Comparison of ENCODE assay signal across 10 cellular contexts in genomic region chr3:12556243-12556722, GRCh38. TPM values are rescaled to one million over a fixed set of nuclear protein-coding genes. Genes with fewer than 3 reads are reported as not detected.
DNase-seq lines count a peak whose midpoint lies in the region; ATAC-seq and TF ChIP-seq lines count a peak whose summit lies in the region.
"Had no signal": no experiment of that assay in that cellular context is flagged by ENCODE, and none has a peak within 500 bp of the region (broad histone marks: within the 10 kb centered on the region; RNA-seq: fewer than 3 reads in every experiment).

No MANE protein-coding gene starts in this region.

- H3K4me1 ChIP-seq in heart right ventricle: peaks cover 9 to 60% (median 46%) of the 10 kb centered on the region in 9 donors
- peaks cover 31% of the 10 kb centered on the region for H3K4me1 ChIP-seq in skeletal muscle satellite cell (ENCODE audit: control insufficient read depth, insufficient read depth, low read length)

- peaks cover 36% of the 10 kb centered on the region for H3K4me1 Mint-ChIP-seq in WTC11

- H3K4me3 ChIP-seq in heart right ventricle: peak overlapping the region; percentile 19 to 99 (median 86)
- peak overlapping the region; percentile 87 for H3K4me3 ChIP-seq in skeletal muscle satellite cell (ENCODE audit: low read length)

- peak overlapping the region; percentile 47 for H3K27ac Mint-ChIP-seq in WTC11

- in situ Hi-C loops in GM13977 (cut with MboI; ENCODE audit: low pct_unique_long_range_greater_than_20kb, low sequenced_read_pairs, unreplicated experiment): no loop called here

- peaks cover 17% of the 10 kb centered on the region for H3K27me3 Mint-ChIP-seq in WTC11 (ENCODE audit: low read depth)

- peak overlapping the region; percentile 93 to 98 (median 98) for H3K27ac ChIP-seq in heart right ventricle

- peak overlapping the region; percentile 98 for H3K4me2 ChIP-seq in skeletal muscle satellite cell (ENCODE audit: low read length)

- CTCF ChIA-PET in WTC11 (lab: Charles Lee): interaction anchor here (0.7 kb wide), 1 partner anchor 18 kb away, joined by 3 read pairs; no protein-coding TSS in a partner anchor

- DNase-seq in DMS153 treated with DMSO at 0.1 percent for 48 hours (lab: John Stamatoyannopoulos, UW; ENCODE audit: unreplicated experiment) (peak; percentile 48), DMS153 (lab: John Stamatoyannopoulos, UW) (no peak), WTC11 (ENCODE audit: low spot score) (no peak), heart right ventricle (no peak), DMS 273 (lab: John Stamatoyannopoulos, UW; ENCODE audit: unreplicated experiment) (no peak), GM13977 (ENCODE audit: low spot score) (no peak)

- POLR2A ChIA-PET in WTC11 (lab: Charles Lee): interaction anchor here (0.9 kb wide), 1 partner anchor 108 kb away, joined by 3 read pairs; the partner anchor contains the start of gene RAF1

- ATAC-seq in WTC11 (peak; percentile 4), heart right ventricle (peak in 7 of 8 donors; percentile 3 to 32 (median 20)), HG03469 (IDR thresholded peaks at IDR 0.05; ENCODE audit: unreplicated experiment) (no peak)

- H3K36me3 Mint-ChIP-seq in WTC11: no peaks in the 10 kb centered on the region

- H3K27me3 ChIP-seq in heart right ventricle: peaks cover 0 to 44% (median 6%) of the 10 kb centered on the region in 7 donors
- H3K27me3 ChIP-seq in skeletal muscle satellite cell (ENCODE audit: control insufficient read depth, insufficient read depth, low read length): no peaks in the 10 kb centered on the region

- no peaks in the 10 kb centered on the region for H3K9me3 ChIP-seq in heart right ventricle
- H3K9me3 ChIP-seq in skeletal muscle satellite cell (replicated peaks; ENCODE audit: low read length): no peaks in the 10 kb centered on the region

- H3K36me3 ChIP-seq in heart right ventricle: no peaks in the 10 kb centered on the region
- H3K36me3 ChIP-seq in skeletal muscle satellite cell (ENCODE audit: insufficient read depth, low read length): no peaks in the 10 kb centered on the region

- WGBS in heart right ventricle, 2 donors: 3 to 6% methylated on average over 14 of the region's 14 CpGs

- peak overlapping the region; percentile 81 for H3K4me3 Mint-ChIP-seq in WTC11

- H3K9ac ChIP-seq in skeletal muscle satellite cell (ENCODE audit: low read depth, low read length): peak overlapping the region; percentile 92

- TF ChIP-seq CTCF in WTC11 (IDR thresholded peaks at IDR 0.05): no peak
- TF ChIP-seq CTCF in heart right ventricle (IDR thresholded peaks at IDR 0.05): no peak
- no peak for TF ChIP-seq CTCF in GM13977 (IDR thresholded peaks at IDR 0.05; ENCODE audit: extremely low read depth, insufficient read depth, missing control alignments)

- intact Hi-C loops in heart right ventricle (cut with DNase I): loop anchor here in 4 of 10 donors (2.0 to 10.0 kb wide), 4 partner anchors 106 to 711 kb away; partner anchors contain the start of genes RAF1 (in 3 of the 4) and TAMM41 (in 1 of the 4)

- no peaks in the 10 kb centered on the region for H3K9me3 Mint-ChIP-seq in WTC11

TF ChIP-seq in WTC11, 78 proteins besides CTCF, POLR2A, EP300 and RAD21:
- TF ChIP-seq IRF2 (CRISPR knock-in tag; IDR thresholded peaks at IDR 0.05; ENCODE audit: borderline replicate concordance, low read depth) (no peak), OVOL2 (CRISPR knock-in tag; IDR thresholded peaks at IDR 0.05; ENCODE audit: borderline replicate concordance) (no peak), FOXJ3 (CRISPR knock-in tag; IDR thresholded peaks at IDR 0.05; ENCODE audit: borderline replicate concordance) (no peak), ZNF263 (CRISPR knock-in tag; IDR thresholded peaks at IDR 0.05; ENCODE audit: low read depth) (no peak)

RNA-seq across cellular contexts. Expression of gene MKRN2, which starts 0.6 kb away (rescaled TPM):
- total RNA-seq in WTC11 (2021) (18.2 to 20.6 TPM (median 19.6 TPM) in 3 replicates), heart right ventricle (10 to 100 TPM; 31.3 to 51.0 (median 40.5) TPM)
- polyA plus RNA-seq in heart right ventricle: 10 to 100 TPM; 26.0 to 28.9 TPM
- 39.3 and 41.3 TPM in 2 replicates for total RNA-seq in skeletal muscle satellite cell (2012; rRNA removed)

RNA-seq across cellular contexts. Expression of gene MKRN2OS, which starts 11.0 kb away (rescaled TPM):
- total RNA-seq in WTC11 (2021) (0.48 to 0.87 TPM in 2 of 3 replicates, not detected in the other), heart right ventricle (1 to 10 TPM in 6 of 10 donors, under 1 TPM in 1, not detected in 3; 0.49 to 9.3 (median 6.2) TPM)
- polyA plus RNA-seq in heart right ventricle: not detected
- not detected in 2 replicates for total RNA-seq in skeletal muscle satellite cell (2012; rRNA removed)
- total RNA-seq: activated CD8-positive, alpha-beta memory T cell treated with anti-CD3 and anti-CD28 coated beads for 36 hours; subcutaneous adipose tissue had no signal
